In the genomic region with DNA sequence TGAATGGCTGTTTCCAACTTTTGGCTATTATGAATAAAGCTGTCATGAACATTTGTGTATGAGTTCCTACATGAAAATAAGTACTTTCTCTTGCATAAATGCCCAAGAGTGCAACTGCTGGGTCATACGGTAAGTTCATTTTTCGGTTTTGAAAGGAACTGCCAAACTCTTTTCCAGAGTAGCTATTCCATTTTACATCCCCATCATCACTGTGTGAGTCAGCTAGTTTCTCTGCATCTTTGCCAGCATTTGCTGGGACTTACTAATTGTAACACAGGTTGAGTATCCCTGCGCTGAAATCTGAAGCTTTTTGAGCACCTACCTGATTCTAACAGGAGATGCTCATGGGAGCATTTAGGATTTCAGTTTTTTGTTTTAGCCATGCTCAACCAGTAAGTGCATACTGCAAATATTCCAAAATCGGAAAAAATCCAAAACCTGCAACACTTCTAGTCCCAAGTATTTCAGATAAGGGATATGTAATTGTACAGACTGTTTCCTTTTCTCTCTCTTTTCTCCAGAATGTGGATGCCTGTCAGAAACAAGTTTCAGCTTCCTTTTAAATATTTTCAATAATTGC, we compare ENCODE assay signal across 21 cellular contexts.
DNase-seq lines count a peak whose midpoint lies in the region; ATAC-seq, FAIRE-seq and TF ChIP-seq lines count a peak whose summit lies in the region.
"Had no signal": no experiment of that assay in that cellular context is flagged by ENCODE, and none has a peak within 500 bp of the region (broad histone marks: within the 10 kb centered on the region; RNA-seq: fewer than 3 reads in every experiment).

No MANE protein-coding gene starts in this region.

- no peak for TF ChIP-seq POLR2A in GM12892 (IDR thresholded peaks at IDR 0.05; ENCODE audit: low read depth, low read length)

- no peaks in the 10 kb centered on the region for H3K36me3 ChIP-seq in astrocyte (ENCODE audit: insufficient read depth, low read length)
- H3K36me3 ChIP-seq in osteoblast (ENCODE audit: insufficient read depth, low read length) = no peaks in the 10 kb centered on the region
- H3K36me3 ChIP-seq: SJSA1 had no signal

- H3K27ac Mint-ChIP-seq in astrocyte (ENCODE audit: unreplicated experiment) = no peak overlapping the region
- H3K27ac Mint-ChIP-seq in activated CD8-positive, alpha-beta memory T cell treated with anti-CD3 and anti-CD28 coated beads, Interleukin-2, amount 10 ng/mL, durations not matched to agents 7 days and 5 days = no peak overlapping the region
- H3K27ac Mint-ChIP-seq: CD4-positive, alpha-beta memory T cell had no signal

- H3K9me3 ChIP-seq in astrocyte (ENCODE audit: insufficient read depth, low read depth, low read length) (no peaks in the 10 kb centered on the region), osteoblast (ENCODE audit: low read depth, low read length) (no peaks in the 10 kb centered on the region)
- H3K9me3 ChIP-seq: SJSA1 had no signal

- ATAC-seq in left colon (no peak), HG03469 (IDR thresholded peaks at IDR 0.05; ENCODE audit: unreplicated experiment) (no peak)
- no peak for ATAC-seq in activated CD8-positive, alpha-beta memory T cell treated with anti-CD3 and anti-CD28 coated beads, Interleukin-2, amount 10 ng/mL, durations not matched to agents 7 days and 5 days
- ATAC-seq: HepG2 had no signal

- H3K4me3 ChIP-seq in astrocyte (ENCODE audit: insufficient read depth, low read depth, low read length) (no peak overlapping the region), osteoblast (ENCODE audit: insufficient read depth, low read length) (no peak overlapping the region)
- H3K4me3 ChIP-seq: SJSA1 had no signal

- H3K79me2 ChIP-seq in astrocyte (ENCODE audit: insufficient read depth, low read length) (no peaks in the 10 kb centered on the region), osteoblast (ENCODE audit: insufficient read depth, low read length) (no peaks in the 10 kb centered on the region)

- H3K36me3 Mint-ChIP-seq in astrocyte (ENCODE audit: low read depth, unreplicated experiment) = peaks cover 3% of the 10 kb centered on the region
- peaks cover 9% of the 10 kb centered on the region for H3K36me3 Mint-ChIP-seq in activated CD8-positive, alpha-beta memory T cell treated with anti-CD3 and anti-CD28 coated beads, Interleukin-2, amount 10 ng/mL, durations not matched to agents 7 days and 5 days

- no peaks in the 10 kb centered on the region for H4K20me1 ChIP-seq in astrocyte (ENCODE audit: insufficient read depth, low read length)
- H4K20me1 ChIP-seq in osteoblast (ENCODE audit: insufficient read depth, low read length) = peaks cover 7% of the 10 kb centered on the region

- no peak for DNase-seq in GM12892 (ENCODE audit: insufficient read length)
- peak; percentile 42 for DNase-seq in astrocyte (ENCODE audit: low read depth)
- DNase-seq in fibroblast of peridontal ligament (ENCODE audit: extremely low read depth) = peak; percentile 29
- DNase-seq in osteoblast (ENCODE audit: insufficient read length, low spot score, missing footprints) = peak; percentile 38
- no peak for DNase-seq in left colon
- no peak for DNase-seq in activated CD8-positive, alpha-beta memory T cell treated with anti-CD3 and anti-CD28 coated beads, Interleukin-2, amount 10 ng/mL, durations not matched to agents 7 days and 5 days
- DNase-seq in NCI-H1930 (lab: John Stamatoyannopoulos, UW) = no peak
- DNase-seq: CD4-positive, alpha-beta memory T cell; KG1; MV-4-11; NCI-H1417; NCI-H187; NCI-H226; NCI-H524 treated with DMSO at 0.1 percent for 48 hours; RPMI8226 had no signal

- H3K4me3 Mint-ChIP-seq in astrocyte (ENCODE audit: unreplicated experiment) = no peak overlapping the region
- H3K4me3 Mint-ChIP-seq in activated CD8-positive, alpha-beta memory T cell treated with anti-CD3 and anti-CD28 coated beads, Interleukin-2, amount 10 ng/mL, durations not matched to agents 7 days and 5 days = no peak overlapping the region
- H3K4me3 Mint-ChIP-seq: CD4-positive, alpha-beta memory T cell had no signal

- no peak overlapping the region for H3K4me2 ChIP-seq in astrocyte (ENCODE audit: low read length)
- H3K4me2 ChIP-seq in osteoblast (ENCODE audit: insufficient read depth, low read length) = no peak overlapping the region

- no peaks in the 10 kb centered on the region for H3K27me3 Mint-ChIP-seq in astrocyte (ENCODE audit: low read depth, unreplicated experiment)
- H3K27me3 Mint-ChIP-seq in activated CD8-positive, alpha-beta memory T cell treated with anti-CD3 and anti-CD28 coated beads, Interleukin-2, amount 10 ng/mL, durations not matched to agents 7 days and 5 days = no peaks in the 10 kb centered on the region
- H3K27me3 Mint-ChIP-seq: CD4-positive, alpha-beta memory T cell had no signal

- intact Hi-C loops in left colon (cut with DNase I, micrococcal nuclease) = no loop called here

- H3K27me3 ChIP-seq in astrocyte (ENCODE audit: insufficient read depth, low read length) (no peaks in the 10 kb centered on the region), osteoblast (ENCODE audit: insufficient read depth, low read length) (no peaks in the 10 kb centered on the region)
- H3K27me3 ChIP-seq: SJSA1 had no signal

- FAIRE-seq in GM12892 (lab: Jason Lieb, UNC) (peak; percentile 5), astrocyte (lab: Jason Lieb, UNC) (no peak)
- FAIRE-seq: A204.1, GM12891, GM18507, HepG2 had no signal

- CTCF ChIA-PET in activated CD8-positive, alpha-beta memory T cell treated with anti-CD3 and anti-CD28 coated beads, Interleukin-2, amount 10 ng/mL, durations not matched to agents 7 days and 5 days (lab: Charles Lee) = no interaction called here

- peaks cover 4% of the 10 kb centered on the region for H3K9me3 Mint-ChIP-seq in astrocyte (ENCODE audit: unreplicated experiment)
- H3K9me3 Mint-ChIP-seq in activated CD8-positive, alpha-beta memory T cell treated with anti-CD3 and anti-CD28 coated beads, Interleukin-2, amount 10 ng/mL, durations not matched to agents 7 days and 5 days (ENCODE audit: low read depth) = peaks cover 3% of the 10 kb centered on the region

- H2AFZ ChIP-seq in astrocyte (ENCODE audit: low read depth, low read length) (no peak overlapping the region), osteoblast (ENCODE audit: low read length) (no peak overlapping the region)

- H3K4me1 Mint-ChIP-seq in astrocyte (ENCODE audit: low read depth, unreplicated experiment) = peaks cover 3% of the 10 kb centered on the region
- H3K4me1 Mint-ChIP-seq in activated CD8-positive, alpha-beta memory T cell treated with anti-CD3 and anti-CD28 coated beads, Interleukin-2, amount 10 ng/mL, durations not matched to agents 7 days and 5 days = no peaks in the 10 kb centered on the region

- H3K4me1 ChIP-seq in astrocyte (ENCODE audit: insufficient read depth, low read length) = no peaks in the 10 kb centered on the region
- no peaks in the 10 kb centered on the region for H3K4me1 ChIP-seq in osteoblast (ENCODE audit: insufficient read depth, low read length)
- H3K4me1 ChIP-seq: SJSA1 had no signal

- TF ChIP-seq CTCF in astrocyte (IDR thresholded peaks at IDR 0.05; ENCODE audit: insufficient read depth, low read depth, low read length) (no peak), osteoblast (IDR thresholded peaks at IDR 0.05; ENCODE audit: extremely low read depth, low read depth, low read length) (no peak)

- no peak overlapping the region for H3K9ac ChIP-seq in astrocyte (ENCODE audit: low read length)

- H3K27ac ChIP-seq in astrocyte (ENCODE audit: low read depth, low read length) (no peak overlapping the region), osteoblast (ENCODE audit: low read depth, low read length) (no peak overlapping the region)
- H3K27ac ChIP-seq: SJSA1 had no signal

Comparison
In these comparisons a context has a peak if more than half of its experiments do, and no peak if none do; other contexts are left out.
1. DNase-seq: peak in astrocyte (single experiment), fibroblast of peridontal ligament (single experiment) and osteoblast (single experiment); none in GM12892 (single experiment), left colon (0 of 2), activated CD8-positive, alpha-beta memory T cell treated with anti-CD3 and anti-CD28 coated beads, Interleukin-2, amount 10 ng/mL, durations not matched to agents 7 days and 5 days (single experiment) and NCI-H1930 (0 of 2).